In the genomic region with DNA sequence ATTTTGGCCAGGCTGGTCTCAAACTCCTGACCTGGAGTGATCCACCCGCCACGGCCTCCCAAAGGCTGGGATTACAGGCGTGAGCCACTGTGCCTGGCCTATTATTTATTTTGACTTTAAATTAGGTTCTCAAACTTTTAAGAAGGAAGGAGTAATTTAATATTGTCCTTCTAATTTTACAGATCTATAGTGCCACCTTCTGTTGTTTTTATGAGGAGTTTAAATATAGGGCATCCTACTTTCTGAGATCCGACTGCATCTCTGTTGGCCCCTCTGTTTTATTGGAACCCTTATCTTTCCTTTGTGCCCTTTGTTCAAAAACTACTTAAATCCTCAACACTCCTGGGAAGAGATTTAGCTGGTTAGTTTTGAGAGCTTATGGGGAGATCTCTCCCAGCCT, we compare ENCODE assay signal across 12 cellular contexts. TPM values are rescaled to one million over a fixed set of nuclear protein-coding genes. Genes with fewer than 3 reads are reported as not detected.
A peak's percentile ranks its signal among the peaks of the same experiment; 100 is the strongest.
DNase-seq lines count a peak whose midpoint lies in the region; ATAC-seq, FAIRE-seq and TF ChIP-seq lines count a peak whose summit lies in the region.
"Had no signal": no experiment of that assay in that cellular context is flagged by ENCODE, and none has a peak within 500 bp of the region (broad histone marks: within the 10 kb centered on the region; RNA-seq: fewer than 3 reads in every experiment).

No MANE protein-coding gene starts in this region.

- DNase-seq in AG08395 (ENCODE audit: low spot score), result peak; percentile 18
- peak; percentile 19 for DNase-seq in RPMI7951 (ENCODE audit: low read depth)
- DNase-seq in fibroblast of the aortic adventitia (ENCODE audit: low read depth), result peak; percentile 54
- no peak for DNase-seq in T-helper 9 cell
- DNase-seq in left colon, result no peak
- DNase-seq in NCI-H748 treated with DMSO at 0.1 percent for 48 hours (lab: John Stamatoyannopoulos, UW), result no peak
- no peak for DNase-seq in activated T-cell treated with anti-CD3 and anti-CD28 coated beads, Interleukin-2, amount 50 U/mL, for 4 hours
- DNase-seq: activated CD4-positive, alpha-beta memory T cell treated with anti-CD3 and anti-CD28 coated beads, Interleukin-2, amount 10 ng/mL, durations not matched to agents 7 days and 5 days; activated naive CD8-positive, alpha-beta T cell treated with anti-CD3 and anti-CD28 coated beads, Interleukin-2, amount 50 U/mL, for 24 hours had no signal

- no peak for ATAC-seq in left colon
- ATAC-seq in activated T-cell treated with anti-CD3 and anti-CD28 coated beads, Interleukin-2, amount 50 U/mL, for 4 hours, result no peak
- ATAC-seq: activated naive CD8-positive, alpha-beta T cell treated with anti-CD3 and anti-CD28 coated beads, Interleukin-2, amount 50 U/mL, for 24 hours had no signal

- intact Hi-C loops in left colon (cut with DNase I, micrococcal nuclease), result no loop called here

- peak; percentile 24 for TF ChIP-seq CTCF in fibroblast of the aortic adventitia (IDR thresholded peaks at IDR 0.05; ENCODE audit: insufficient read depth, low read length)

- no peak overlapping the region for H3K4me3 ChIP-seq in fibroblast of the aortic adventitia (ENCODE audit: low read depth, low read length)
- H3K4me3 ChIP-seq: SK-N-MC had no signal

- peak; percentile 34 for FAIRE-seq in G401.6 (lab: Jason Lieb, UNC)

- H3K4me1 Mint-ChIP-seq in activated T-cell treated with anti-CD3 and anti-CD28 coated beads, Interleukin-2, amount 50 U/mL, for 4 hours (ENCODE audit: low read depth), result no peaks in the 10 kb centered on the region
- H3K4me1 Mint-ChIP-seq: activated CD4-positive, alpha-beta memory T cell treated with anti-CD3 and anti-CD28 coated beads, Interleukin-2, amount 10 ng/mL, durations not matched to agents 7 days and 5 days; activated naive CD8-positive, alpha-beta T cell treated with anti-CD3 and anti-CD28 coated beads, Interleukin-2, amount 50 U/mL, for 24 hours; mesothelial cell of epicardium had no signal

- H3K4me3 Mint-ChIP-seq in activated T-cell treated with anti-CD3 and anti-CD28 coated beads, Interleukin-2, amount 50 U/mL, for 4 hours, result no peak overlapping the region
- H3K4me3 Mint-ChIP-seq: activated CD4-positive, alpha-beta memory T cell treated with anti-CD3 and anti-CD28 coated beads, Interleukin-2, amount 10 ng/mL, durations not matched to agents 7 days and 5 days; activated naive CD8-positive, alpha-beta T cell treated with anti-CD3 and anti-CD28 coated beads, Interleukin-2, amount 50 U/mL, for 24 hours; mesothelial cell of epicardium had no signal

- H3K36me3 Mint-ChIP-seq in activated T-cell treated with anti-CD3 and anti-CD28 coated beads, Interleukin-2, amount 50 U/mL, for 4 hours (ENCODE audit: insufficient read depth), result no peaks in the 10 kb centered on the region
- H3K36me3 Mint-ChIP-seq: mesothelial cell of epicardium had no signal

- H3K9me3 Mint-ChIP-seq in activated T-cell treated with anti-CD3 and anti-CD28 coated beads, Interleukin-2, amount 50 U/mL, for 4 hours, result no peaks in the 10 kb centered on the region
- H3K9me3 Mint-ChIP-seq: activated CD4-positive, alpha-beta memory T cell treated with anti-CD3 and anti-CD28 coated beads, Interleukin-2, amount 10 ng/mL, durations not matched to agents 7 days and 5 days; activated naive CD8-positive, alpha-beta T cell treated with anti-CD3 and anti-CD28 coated beads, Interleukin-2, amount 50 U/mL, for 24 hours had no signal

- no peaks in the 10 kb centered on the region for H3K27me3 Mint-ChIP-seq in activated T-cell treated with anti-CD3 and anti-CD28 coated beads, Interleukin-2, amount 50 U/mL, for 4 hours (ENCODE audit: low read depth)
- H3K27me3 Mint-ChIP-seq: activated CD4-positive, alpha-beta memory T cell treated with anti-CD3 and anti-CD28 coated beads, Interleukin-2, amount 10 ng/mL, durations not matched to agents 7 days and 5 days; activated naive CD8-positive, alpha-beta T cell treated with anti-CD3 and anti-CD28 coated beads, Interleukin-2, amount 50 U/mL, for 24 hours had no signal

RNA-seq across cellular contexts. Expression of gene ZMYM5, which starts 25.4 kb away (rescaled TPM):
- total RNA-seq in RPMI7951 (2014; rRNA removed; shearing (Covaris generic)), result 10.2 and 13.2 TPM in 2 replicates
- total RNA-seq in fibroblast of the aortic adventitia (ENCODE audit: low replicate concordance) (7.4 and 21.0 TPM in 2 replicates), left colon (1 to 10 TPM; 7.8 to 9.5 TPM)
- 1 to 10 TPM; 6.7 to 9.2 (median 7.6) TPM for total RNA-seq in activated T-cell treated with anti-CD3 and anti-CD28 coated beads, Interleukin-2, amount 50 U/mL, for 4 hours

Comparison
In these comparisons a context has a peak if more than half of its experiments do, and no peak if none do; other contexts are left out.
1. DNase-seq: peak in AG08395 (single experiment), RPMI7951 (single experiment) and fibroblast of the aortic adventitia (single experiment); none in T-helper 9 cell (single experiment), left colon (0 of 2), NCI-H748 treated with DMSO at 0.1 percent for 48 hours (single experiment) and activated T-cell treated with anti-CD3 and anti-CD28 coated beads, Interleukin-2, amount 50 U/mL, for 4 hours (single experiment).